ENCODE assay signal across 8 cellular contexts in genomic region chr14:20662968-20663731, GRCh38. TPM values are rescaled to one million over a fixed set of nuclear protein-coding genes. Genes with fewer than 3 reads are reported as not detected.
DNase-seq lines count a peak whose midpoint lies in the region; ATAC-seq and TF ChIP-seq lines count a peak whose summit lies in the region.

No MANE protein-coding gene starts in this region.

- H3K4me3 Mint-ChIP-seq in activated T-cell treated with anti-CD3 and anti-CD28 coated beads, Interleukin-2, amount 50 U/mL, for 4 hours = peak overlapping the region; percentile 79

- peak; percentile 52 for ATAC-seq in HG03108 (IDR thresholded peaks at IDR 0.05; ENCODE audit: unreplicated experiment)
- peak; percentile 84 to 85 for ATAC-seq in activated T-cell treated with anti-CD3 and anti-CD28 coated beads, Interleukin-2, amount 50 U/mL, for 4 hours

- DNase-seq in NCI-H2171 treated with DMSO at 0.1 percent for 48 hours (lab: John Stamatoyannopoulos, UW) (peak; percentile 31), NCI-H2171 (lab: John Stamatoyannopoulos, UW) (no peak), OCI-LY7 (ENCODE audit: low spot score) (peak; percentile 59), fibroblast of villous mesenchyme (ENCODE audit: low read depth) (peak; percentile 27), non-pigmented ciliary epithelial cell (ENCODE audit: low read depth) (peak; percentile 27), testis (peak; percentile 59)
- peak; percentile 65 for DNase-seq in activated T-cell treated with anti-CD3 and anti-CD28 coated beads, Interleukin-2, amount 50 U/mL, for 4 hours

- H3K9me3 ChIP-seq in OCI-LY7 (ENCODE audit: low read length) (no peaks in the 10 kb centered on the region), testis (no peaks in the 10 kb centered on the region)

- H2AFZ ChIP-seq in OCI-LY7 (ENCODE audit: low read length) = no peak overlapping the region

- WGBS in testis, 2 donors = 8 to 17% methylated on average over 21 to 31 of the region's 31 CpGs

- H3K4me3 ChIP-seq in OCI-LY7 (ENCODE audit: low read depth, low read length, poor library complexity, severe bottlenecking) (no peak overlapping the region), fibroblast of villous mesenchyme (ENCODE audit: low read depth, low read length) (peak overlapping the region; percentile 12), testis (peak overlapping the region; percentile 10 to 29)

- H3K36me3 Mint-ChIP-seq in activated T-cell treated with anti-CD3 and anti-CD28 coated beads, Interleukin-2, amount 50 U/mL, for 4 hours (ENCODE audit: insufficient read depth) = no peaks in the 10 kb centered on the region

- no TSS peak for BruUV-seq in OCI-LY7 (replicated peaks; lab: Mats Ljungman, UMichigan)

- TF ChIP-seq POLR2A in testis (IDR thresholded peaks at IDR 0.05) = no peak

- no peaks in the 10 kb centered on the region for H3K79me2 ChIP-seq in OCI-LY7 (ENCODE audit: insufficient read depth, low read depth, low read length)

- CTCF ChIA-PET in OCI-LY7 (lab: Charles Lee; ENCODE audit: unreplicated experiment) = no interaction called here

- peak; percentile 75 for TF ChIP-seq CTCF in OCI-LY7 (conservative IDR thresholded peaks at IDR 0.05; ENCODE audit: low read length)
- TF ChIP-seq CTCF in fibroblast of villous mesenchyme (IDR thresholded peaks at IDR 0.05; ENCODE audit: insufficient read depth, low read depth, low read length) = peak; percentile 36
- peak in 1 of 3 experiments; percentile 11 for TF ChIP-seq CTCF in testis (IDR thresholded peaks at IDR 0.05)

- H3K36me3 ChIP-seq in OCI-LY7 (ENCODE audit: insufficient read depth, low read length) (no peaks in the 10 kb centered on the region), testis (ENCODE audit: low read depth, missing control alignments) (no peaks in the 10 kb centered on the region)

- H3K27me3 ChIP-seq in testis = no peaks in the 10 kb centered on the region

- H3K27me3 Mint-ChIP-seq in activated T-cell treated with anti-CD3 and anti-CD28 coated beads, Interleukin-2, amount 50 U/mL, for 4 hours (ENCODE audit: low read depth) = peaks cover 17% of the 10 kb centered on the region

- H3K27ac ChIP-seq in OCI-LY7 (ENCODE audit: low read depth, low read length, poor library complexity, severe bottlenecking) = no peak overlapping the region
- H3K27ac ChIP-seq in testis = no peak overlapping the region

- H3K9me3 Mint-ChIP-seq in activated T-cell treated with anti-CD3 and anti-CD28 coated beads, Interleukin-2, amount 50 U/mL, for 4 hours = no peaks in the 10 kb centered on the region

- no peak overlapping the region for H3K4me2 ChIP-seq in OCI-LY7 (ENCODE audit: low read length)

- peaks cover 28% of the 10 kb centered on the region for H3K4me1 Mint-ChIP-seq in activated T-cell treated with anti-CD3 and anti-CD28 coated beads, Interleukin-2, amount 50 U/mL, for 4 hours (ENCODE audit: low read depth)

- H4K20me1 ChIP-seq in OCI-LY7 (ENCODE audit: insufficient read depth, low read length) = no peaks in the 10 kb centered on the region

- H3K4me1 ChIP-seq in OCI-LY7 (ENCODE audit: insufficient read depth, low read length, poor library complexity, severe bottlenecking) = peaks cover 10% of the 10 kb centered on the region
- H3K4me1 ChIP-seq in testis = no peaks in the 10 kb centered on the region

- H3K9me2 ChIP-seq in OCI-LY7 (ENCODE audit: insufficient read depth, low read length) = no peaks in the 10 kb centered on the region

- POLR2A ChIA-PET in OCI-LY7 (lab: Charles Lee) = interaction anchor here (0.5 to 0.6 kb wide), 3 partner anchors 43 to 59 kb away, joined by 3 to 4 read pairs (median 4); no protein-coding TSS in a partner anchor

- intact Hi-C loops in OCI-LY7 (cut with micrococcal nuclease; ENCODE audit: unreplicated experiment) = loop anchor here (1.0 kb wide), 1 partner anchor 28 kb away; no protein-coding TSS in a partner anchor
- intact Hi-C loops in testis (cut with DNase I; ENCODE audit: low total_unique reads) = no loop called here

RNA-seq across cellular contexts. Expression of gene RNASE4, which starts 21.2 kb away (rescaled TPM):
- total RNA-seq in OCI-LY7 (2014; rRNA removed; shearing (Covaris generic)) = not detected in 2 replicates
- not detected in 2 replicates for total RNA-seq in OCI-LY7 (2022)
- under 1 TPM; 0.08 to 0.18 (median 0.15) TPM for total RNA-seq in activated T-cell treated with anti-CD3 and anti-CD28 coated beads, Interleukin-2, amount 50 U/mL, for 4 hours
- total RNA-seq in fibroblast of villous mesenchyme = 6.9 and 7.4 TPM in 2 replicates
- total RNA-seq in testis = 10 to 100 TPM; 27.6 to 53.4 TPM
- polyA plus RNA-seq in testis (ENCODE audit: insufficient read depth, low read depth, low replicate concordance) = 27.7 TPM

RNA-seq across cellular contexts. Expression of gene OR6S1, which starts 21.7 kb away (rescaled TPM):
- total RNA-seq in OCI-LY7 (2014; rRNA removed; shearing (Covaris generic)) = not detected in 2 replicates
- not detected in 2 replicates for total RNA-seq in OCI-LY7 (2022)
- total RNA-seq in activated T-cell treated with anti-CD3 and anti-CD28 coated beads, Interleukin-2, amount 50 U/mL, for 4 hours = not detected
- total RNA-seq in fibroblast of villous mesenchyme = not detected in 2 replicates
- total RNA-seq in testis = under 1 TPM in 1 of 2 donors, not detected in 1; 0.68 TPM
- not detected for polyA plus RNA-seq in testis (ENCODE audit: insufficient read depth, low read depth, low replicate concordance)

RNA-seq across cellular contexts. Expression of gene ANG, which starts 25.4 kb away (rescaled TPM):
- total RNA-seq in OCI-LY7 (2014; rRNA removed; shearing (Covaris generic)) = not detected in 2 replicates
- total RNA-seq in OCI-LY7 (2022) (not detected in 2 replicates), fibroblast of villous mesenchyme (1.7 and 4.5 TPM in 2 replicates), testis (10 to 100 TPM; 28.9 to 42.7 TPM)
- under 1 TPM in 1 of 3 donors, not detected in 2; 0.19 TPM for total RNA-seq in activated T-cell treated with anti-CD3 and anti-CD28 coated beads, Interleukin-2, amount 50 U/mL, for 4 hours
- polyA plus RNA-seq in testis (ENCODE audit: insufficient read depth, low read depth, low replicate concordance) = 27.7 TPM
